1 cellular context compared by ENCODE assay signal in the genomic region with DNA sequence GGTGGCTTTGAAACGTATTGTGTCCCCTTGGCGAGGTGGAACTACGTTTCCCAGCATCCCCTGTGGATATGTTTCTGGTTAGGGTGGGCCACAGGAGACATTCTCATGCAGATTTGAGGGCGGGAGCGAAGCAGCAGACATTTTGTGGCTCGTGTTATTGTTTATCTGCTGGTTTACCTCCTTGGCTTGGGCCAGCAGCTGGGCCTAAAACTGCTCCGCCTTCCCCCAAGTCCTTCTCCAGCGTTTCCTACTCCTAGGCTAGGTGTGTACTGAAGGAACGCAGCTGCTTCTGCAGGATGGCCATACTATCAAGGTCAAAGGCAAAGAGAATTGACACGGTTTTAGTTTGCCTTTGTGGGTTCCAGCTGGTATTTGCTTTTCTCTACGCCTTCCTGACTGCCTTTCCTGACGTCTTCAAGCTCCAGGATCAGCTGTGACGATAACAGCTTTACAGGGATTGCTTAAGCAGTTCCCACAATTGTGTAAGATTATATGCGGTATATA.
TF ChIP-seq lines count a peak whose summit lies in the region.

No MANE protein-coding gene starts in this region.

TF ChIP-seq in GM23338, 12 proteins besides CTCF, POLR2A, EP300 and RAD21 (continued from another document):
- TF ChIP-seq, protein P1, sequence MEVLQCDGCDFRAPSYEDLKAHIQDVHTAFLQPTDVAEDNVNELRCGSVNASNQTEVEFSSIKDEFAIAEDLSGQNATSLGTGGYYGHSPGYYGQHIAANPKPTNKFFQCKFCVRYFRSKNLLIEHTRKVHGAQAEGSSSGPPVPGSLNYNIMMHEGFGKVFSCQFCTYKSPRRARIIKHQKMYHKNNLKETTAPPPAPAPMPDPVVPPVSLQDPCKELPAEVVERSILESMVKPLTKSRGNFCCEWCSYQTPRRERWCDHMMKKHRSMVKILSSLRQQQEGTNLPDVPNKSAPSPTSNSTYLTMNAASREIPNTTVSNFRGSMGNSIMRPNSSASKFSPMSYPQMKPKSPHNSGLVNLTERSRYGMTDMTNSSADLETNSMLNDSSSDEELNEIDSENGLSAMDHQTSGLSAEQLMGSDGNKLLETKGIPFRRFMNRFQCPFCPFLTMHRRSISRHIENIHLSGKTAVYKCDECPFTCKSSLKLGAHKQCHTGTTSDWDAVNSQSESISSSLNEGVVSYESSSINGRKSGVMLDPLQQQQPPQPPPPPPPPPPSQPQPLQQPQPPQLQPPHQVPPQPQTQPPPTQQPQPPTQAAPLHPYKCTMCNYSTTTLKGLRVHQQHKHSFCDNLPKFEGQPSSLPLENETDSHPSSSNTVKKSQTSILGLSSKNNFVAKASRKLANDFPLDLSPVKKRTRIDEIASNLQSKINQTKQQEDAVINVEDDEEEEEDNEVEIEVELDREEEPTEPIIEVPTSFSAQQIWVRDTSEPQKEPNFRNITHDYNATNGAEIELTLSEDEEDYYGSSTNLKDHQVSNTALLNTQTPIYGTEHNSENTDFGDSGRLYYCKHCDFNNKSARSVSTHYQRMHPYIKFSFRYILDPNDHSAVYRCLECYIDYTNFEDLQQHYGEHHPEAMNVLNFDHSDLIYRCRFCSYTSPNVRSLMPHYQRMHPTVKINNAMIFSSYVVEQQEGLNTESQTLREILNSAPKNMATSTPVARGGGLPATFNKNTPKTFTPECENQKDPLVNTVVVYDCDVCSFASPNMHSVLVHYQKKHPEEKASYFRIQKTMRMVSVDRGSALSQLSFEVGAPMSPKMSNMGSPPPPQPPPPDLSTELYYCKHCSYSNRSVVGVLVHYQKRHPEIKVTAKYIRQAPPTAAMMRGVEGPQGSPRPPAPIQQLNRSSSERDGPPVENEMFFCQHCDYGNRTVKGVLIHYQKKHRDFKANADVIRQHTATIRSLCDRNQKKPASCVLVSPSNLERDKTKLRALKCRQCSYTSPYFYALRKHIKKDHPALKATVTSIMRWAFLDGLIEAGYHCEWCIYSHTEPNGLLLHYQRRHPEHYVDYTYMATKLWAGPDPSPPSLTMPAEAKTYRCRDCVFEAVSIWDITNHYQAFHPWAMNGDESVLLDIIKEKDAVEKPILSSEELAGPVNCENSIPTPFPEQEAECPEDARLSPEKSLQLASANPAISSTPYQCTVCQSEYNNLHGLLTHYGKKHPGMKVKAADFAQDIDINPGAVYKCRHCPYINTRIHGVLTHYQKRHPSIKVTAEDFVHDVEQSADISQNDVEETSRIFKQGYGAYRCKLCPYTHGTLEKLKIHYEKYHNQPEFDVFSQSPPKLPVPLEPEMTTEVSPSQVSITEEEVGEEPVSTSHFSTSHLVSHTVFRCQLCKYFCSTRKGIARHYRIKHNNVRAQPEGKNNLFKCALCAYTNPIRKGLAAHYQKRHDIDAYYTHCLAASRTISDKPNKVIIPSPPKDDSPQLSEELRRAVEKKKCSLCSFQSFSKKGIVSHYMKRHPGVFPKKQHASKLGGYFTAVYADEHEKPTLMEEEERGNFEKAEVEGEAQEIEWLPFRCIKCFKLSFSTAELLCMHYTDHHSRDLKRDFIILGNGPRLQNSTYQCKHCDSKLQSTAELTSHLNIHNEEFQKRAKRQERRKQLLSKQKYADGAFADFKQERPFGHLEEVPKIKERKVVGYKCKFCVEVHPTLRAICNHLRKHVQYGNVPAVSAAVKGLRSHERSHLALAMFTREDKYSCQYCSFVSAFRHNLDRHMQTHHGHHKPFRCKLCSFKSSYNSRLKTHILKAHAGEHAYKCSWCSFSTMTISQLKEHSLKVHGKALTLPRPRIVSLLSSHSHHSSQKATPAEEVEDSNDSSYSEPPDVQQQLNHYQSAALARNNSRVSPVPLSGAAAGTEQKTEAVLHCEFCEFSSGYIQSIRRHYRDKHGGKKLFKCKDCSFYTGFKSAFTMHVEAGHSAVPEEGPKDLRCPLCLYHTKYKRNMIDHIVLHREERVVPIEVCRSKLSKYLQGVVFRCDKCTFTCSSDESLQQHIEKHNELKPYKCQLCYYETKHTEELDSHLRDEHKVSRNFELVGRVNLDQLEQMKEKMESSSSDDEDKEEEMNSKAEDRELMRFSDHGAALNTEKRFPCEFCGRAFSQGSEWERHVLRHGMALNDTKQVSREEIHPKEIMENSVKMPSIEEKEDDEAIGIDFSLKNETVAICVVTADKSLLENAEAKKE (CRISPR knock-in tag; IDR thresholded peaks at IDR 0.05): no peak
